29 cellular contexts compared by ENCODE assay signal in the genomic region with DNA sequence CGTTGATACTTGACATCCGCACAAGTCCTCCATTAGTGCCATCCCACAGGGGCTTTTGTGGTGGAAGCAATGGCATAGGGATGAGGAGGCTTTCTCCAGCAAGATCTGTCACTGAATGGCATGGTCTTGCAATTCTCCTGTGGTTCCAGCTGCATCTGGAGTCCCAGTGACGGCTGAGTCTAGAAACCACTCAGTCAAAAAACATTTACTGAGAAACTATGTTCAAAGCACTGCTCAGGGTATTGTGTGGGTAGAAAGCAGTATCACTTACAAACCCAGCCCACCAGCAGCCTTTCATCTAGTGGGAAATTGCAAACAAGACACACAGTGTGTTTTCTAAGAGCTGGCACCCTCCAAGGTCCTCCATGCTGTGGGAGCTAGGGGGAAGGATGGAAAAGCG.
"Had no signal": no experiment of that assay in that cellular context is flagged by ENCODE, and none has a peak within 500 bp of the region (broad histone marks: within the 10 kb centered on the region; RNA-seq: fewer than 3 reads in every experiment).

No MANE protein-coding gene starts in this region.

- H3K27me3 ChIP-seq: adrenal gland, body of pancreas, breast epithelium had no signal

- H3K4me1 ChIP-seq: body of pancreas, breast epithelium had no signal

- H3K27ac ChIP-seq: adrenal gland, body of pancreas, breast epithelium, PC-9, RWPE1, VCaP had no signal

- H3K36me3 ChIP-seq: adrenal gland, breast epithelium had no signal

- H3K4me3 ChIP-seq: adrenal gland, body of pancreas, breast epithelium, PC-9 had no signal

- H3K9me3 ChIP-seq: adrenal gland, body of pancreas, breast epithelium had no signal

- ATAC-seq: activated CD8-positive, alpha-beta T cell treated with anti-CD3 and anti-CD28 coated beads for 36 hours; body of pancreas; Right ventricle myocardium inferior had no signal

- H3K4me2 ChIP-seq: PC-9 had no signal

- DNase-seq: activated B cell treated with CpG ODN at 0.5 μM for 24 hours; activated CD4-positive, alpha-beta T cell treated with anti-CD3 and anti-CD28 coated beads for 48 hours; activated CD4-positive, CD25-positive, alpha-beta regulatory T cell treated with anti-CD3 and anti-CD28 coated beads, Interleukin-2, amount 50 U/mL, for 72 hours; activated CD8-positive, alpha-beta T cell treated with anti-CD3 and anti-CD28 coated beads for 36 hours; activated gamma-delta T cell treated with Interleukin-2 at 50 U/mL for 16 hours; activated naive CD4-positive, alpha-beta T cell treated with anti-CD3 and anti-CD28 coated beads for 36 hours; activated T-cell treated with anti-CD3 and anti-CD28 coated beads, Interleukin-2, amount 50 U/mL, for 1 hour; adrenal gland; body of pancreas; NCI-H1092 treated with DMSO at 0.1 percent for 48 hours; NCI-H1417; NCI-H146; NCI-H187; NCI-H2029 treated with DMSO at 0.1 percent for 48 hours; NCI-H2107; NCI-H2171; NCI-H510A; NCI-H526; NCI-H748 treated with DMSO at 0.1 percent for 48 hours; PC-9; SIG-M5; SW 1271; T-helper 1 cell; T-helper 2 cell; T-helper 9 cell had no signal

- H2AFZ ChIP-seq: PC-9 had no signal
